11 cellular contexts compared by ENCODE assay signal in the genomic region with DNA sequence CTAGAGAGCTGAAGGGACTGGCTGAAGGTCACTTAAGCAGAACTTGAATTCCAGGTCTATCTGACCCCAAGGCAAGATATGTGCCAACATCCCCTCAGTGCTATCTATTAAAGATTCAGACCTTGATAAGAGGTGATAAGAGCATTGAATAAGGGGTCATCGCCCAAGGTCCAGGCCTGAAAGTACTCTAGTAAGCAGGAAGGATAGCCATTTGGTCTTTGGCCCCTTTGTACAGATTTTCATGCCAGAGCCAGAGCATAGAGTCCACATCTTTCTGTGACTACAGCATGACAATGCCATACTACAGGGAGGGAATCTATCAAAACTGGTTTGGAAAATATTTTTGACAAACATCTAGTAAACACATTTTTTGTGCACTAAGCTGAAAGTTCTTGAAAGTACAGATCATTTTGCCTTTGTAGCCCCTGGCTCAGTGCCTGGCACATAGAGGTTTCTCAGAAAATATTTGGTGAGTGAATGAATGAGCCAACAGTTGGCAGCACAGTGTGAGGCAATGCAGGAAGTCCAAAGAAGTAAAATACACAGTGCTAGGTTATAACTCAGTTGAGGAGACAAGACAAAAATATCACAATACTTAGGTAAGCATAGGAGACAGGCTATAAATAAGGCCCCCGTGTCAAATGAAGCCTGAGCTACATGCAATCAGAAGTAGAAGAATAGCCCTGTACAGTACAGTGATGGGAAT. TPM values are rescaled to one million over a fixed set of nuclear protein-coding genes. Genes with fewer than 3 reads are reported as not detected.
DNase-seq lines count a peak whose midpoint lies in the region; ATAC-seq and TF ChIP-seq lines count a peak whose summit lies in the region.
"Had no signal": no experiment of that assay in that cellular context is flagged by ENCODE, and none has a peak within 500 bp of the region (broad histone marks: within the 10 kb centered on the region; RNA-seq: fewer than 3 reads in every experiment).

No MANE protein-coding gene starts in this region.

- no peaks in the 10 kb centered on the region for H3K27me3 ChIP-seq in mesendoderm (ENCODE audit: insufficient read depth, low read length, poor library complexity)
- H3K27me3 ChIP-seq: hepatocyte, neural progenitor cell had no signal

- H3K4me2 ChIP-seq in mesendoderm (ENCODE audit: low read length) (no peak overlapping the region), OCI-LY7 (ENCODE audit: low read length) (no peak overlapping the region)
- H3K4me2 ChIP-seq: hepatocyte, neural progenitor cell had no signal

- H2AFZ ChIP-seq in OCI-LY7 (ENCODE audit: low read length), result no peak overlapping the region
- H2AFZ ChIP-seq: hepatocyte, neural progenitor cell had no signal

- H4K5ac ChIP-seq in mesendoderm (ENCODE audit: low read length), result no peak overlapping the region

- no TSS peak for BruUV-seq in OCI-LY7 (replicated peaks; lab: Mats Ljungman, UMichigan)

- WGBS in mesendoderm (ENCODE audit: extremely low coverage, insufficient coverage, low lambda C conversion rate), result no CpG with 5 or more reads among the region's 2 CpGs

- H3K79me2 ChIP-seq in mesendoderm (ENCODE audit: control insufficient read depth, insufficient read depth, low read length) (no peaks in the 10 kb centered on the region), OCI-LY7 (ENCODE audit: insufficient read depth, low read depth, low read length) (no peaks in the 10 kb centered on the region)
- H3K79me2 ChIP-seq: hepatocyte had no signal

- no peak overlapping the region for H2AK5ac ChIP-seq in mesendoderm (ENCODE audit: low read length)

- no peak overlapping the region for H4K8ac ChIP-seq in mesendoderm (ENCODE audit: low read depth, low read length)

- no peak overlapping the region for H3K4me3 ChIP-seq in epithelial cell of esophagus (ENCODE audit: low read length)
- no peak overlapping the region for H3K4me3 ChIP-seq in mesendoderm (ENCODE audit: low read length)
- H3K4me3 ChIP-seq in OCI-LY7 (ENCODE audit: low read depth, low read length, poor library complexity, severe bottlenecking), result no peak overlapping the region
- H3K4me3 ChIP-seq: hepatocyte, neural progenitor cell had no signal

- no peak overlapping the region for H3K27ac ChIP-seq in mesendoderm (ENCODE audit: low read depth, low read length)
- H3K27ac ChIP-seq in OCI-LY7 (ENCODE audit: low read depth, low read length, poor library complexity, severe bottlenecking), result no peak overlapping the region
- H3K27ac ChIP-seq: hepatocyte, neural progenitor cell had no signal

- peak overlapping the region; percentile 64 for H2BK15ac ChIP-seq in mesendoderm (replicated peaks; ENCODE audit: low read depth)

- no peaks in the 10 kb centered on the region for H3K9me2 ChIP-seq in OCI-LY7 (ENCODE audit: insufficient read depth, low read length)

- H3K36me3 ChIP-seq in mesendoderm (ENCODE audit: control insufficient read depth, insufficient read depth, low read length) (no peaks in the 10 kb centered on the region), OCI-LY7 (ENCODE audit: insufficient read depth, low read length) (no peaks in the 10 kb centered on the region)
- H3K36me3 ChIP-seq: neural progenitor cell had no signal

- no peaks in the 10 kb centered on the region for H4K20me1 ChIP-seq in OCI-LY7 (ENCODE audit: insufficient read depth, low read length)

- no peak overlapping the region for H2BK5ac ChIP-seq in mesendoderm (ENCODE audit: low read length)

- H3K56ac ChIP-seq in mesendoderm (ENCODE audit: low read length), result no peak overlapping the region

- intact Hi-C loops in OCI-LY7 (cut with micrococcal nuclease; ENCODE audit: unreplicated experiment), result no loop called here

- no peak for ATAC-seq in HG03378 (IDR thresholded peaks at IDR 0.05; ENCODE audit: unreplicated experiment)

- no peak overlapping the region for H3K9ac ChIP-seq in mesendoderm (ENCODE audit: low read length)
- H3K9ac ChIP-seq: neural progenitor cell had no signal

- no peaks in the 10 kb centered on the region for H3K9me3 ChIP-seq in OCI-LY7 (ENCODE audit: low read length)

- POLR2A ChIA-PET in OCI-LY7 (lab: Charles Lee), result interaction anchor here (1.3 kb wide), 1 partner anchor 134 kb away, joined by 3 read pairs; no protein-coding TSS in a partner anchor

- H3K79me1 ChIP-seq in mesendoderm (ENCODE audit: low read length), result no peaks in the 10 kb centered on the region

- DNase-seq in AG09319 (ENCODE audit: extremely low read depth, low read depth), result peak; percentile 35
- DNase-seq in NCI-H226, result peak; percentile 86
- DNase-seq in epithelial cell of esophagus (ENCODE audit: low read depth), result peak; percentile 59
- DNase-seq in mesendoderm, result peak; percentile 75
- no peak for DNase-seq in OCI-LY7 (ENCODE audit: low spot score)
- DNase-seq in DMS 273 (lab: John Stamatoyannopoulos, UW; ENCODE audit: unreplicated experiment), result no peak
- no peak for DNase-seq in NCI-H1105 (lab: John Stamatoyannopoulos, UW)
- DNase-seq: NCI-H1048 had no signal

- TF ChIP-seq CTCF in AG09319 (IDR thresholded peaks at IDR 0.05; ENCODE audit: low read depth, low read length) (no peak), epithelial cell of esophagus (IDR thresholded peaks at IDR 0.05; ENCODE audit: insufficient read depth, low read depth, low read length, missing control alignments) (no peak), OCI-LY7 (conservative IDR thresholded peaks at IDR 0.05; ENCODE audit: low read length) (no peak)

- H2BK120ac ChIP-seq in mesendoderm (ENCODE audit: low read depth, low read length), result peak overlapping the region; percentile 73

- H3K23ac ChIP-seq in mesendoderm (ENCODE audit: low read length), result no peak overlapping the region

- CTCF ChIA-PET in OCI-LY7 (lab: Charles Lee; ENCODE audit: unreplicated experiment), result no interaction called here

- H3K4ac ChIP-seq in mesendoderm (ENCODE audit: low read depth, low read length), result no peak overlapping the region

- no peak overlapping the region for H3K18ac ChIP-seq in mesendoderm (ENCODE audit: low read length)

- H3K4me1 ChIP-seq in mesendoderm (ENCODE audit: control insufficient read depth, low read depth, low read length) (peaks cover 6% of the 10 kb centered on the region), OCI-LY7 (ENCODE audit: insufficient read depth, low read length, poor library complexity, severe bottlenecking) (no peaks in the 10 kb centered on the region)

RNA-seq across cellular contexts. Expression of a gene that starts 15.1 kb away (rescaled TPM):
- polyA plus RNA-seq in mesendoderm (2013, experiment 1 of 2), result 180 TPM
- polyA plus RNA-seq in mesendoderm (2013, experiment 2 of 2), result 184 TPM
- total RNA-seq in OCI-LY7 (2014; rRNA removed; shearing (Covaris generic)), result 0.60 TPM in 1 of 2 replicates, not detected in the other
- total RNA-seq in OCI-LY7 (2022), result not detected in 2 replicates

Comparison
In these comparisons a context has a peak if more than half of its experiments do, and no peak if none do; other contexts are left out.
1. DNase-seq: peak in AG09319 (single experiment), NCI-H226 (single experiment), epithelial cell of esophagus (single experiment) and mesendoderm (single experiment); none in OCI-LY7 (single experiment), DMS 273 (single experiment) and NCI-H1105 (single experiment).